11 cellular contexts compared by ENCODE assay signal in the genomic region with DNA sequence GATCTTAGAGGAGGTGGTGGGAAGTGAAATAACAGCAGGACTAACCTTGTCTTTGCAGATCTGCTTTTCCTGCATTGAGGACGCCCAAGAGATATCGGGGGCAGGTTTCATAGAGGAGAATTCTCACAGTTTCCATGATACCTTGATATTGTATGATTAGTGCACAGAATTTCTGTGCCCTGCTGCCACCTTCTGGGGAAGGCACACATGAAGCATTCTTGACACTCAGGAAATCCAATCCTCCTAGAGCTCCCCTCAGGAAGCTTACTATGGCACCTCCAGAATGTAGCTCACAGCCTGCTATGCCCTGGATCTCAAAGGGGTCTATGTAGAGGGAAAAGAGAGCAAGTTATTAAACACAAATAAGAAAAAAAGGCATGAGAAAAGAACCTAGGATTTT. TPM values are rescaled to one million over a fixed set of nuclear protein-coding genes. Genes with fewer than 3 reads are reported as not detected.
A peak's percentile ranks its signal among the peaks of the same experiment; 100 is the strongest.
DNase-seq lines count a peak whose midpoint lies in the region; TF ChIP-seq lines count a peak whose summit lies in the region.
"Had no signal": no experiment of that assay in that cellular context is flagged by ENCODE, and none has a peak within 500 bp of the region (broad histone marks: within the 10 kb centered on the region; RNA-seq: fewer than 3 reads in every experiment).

No MANE protein-coding gene starts in this region.

- H3K4me3 ChIP-seq in SK-N-SH (ENCODE audit: low read depth in 2 of 2, low read length in 1 of 2) = no peak overlapping the region

- H4K8ac ChIP-seq in H9 (replicated peaks; ENCODE audit: insufficient read length, low read depth, low read length) = no peak overlapping the region

- CTCF ChIA-PET in SK-N-SH (lab: Yijun Ruan, JAX) = interaction anchor here (1.2 kb wide), 1 partner anchor 742 kb away, joined by 3 read pairs; no protein-coding TSS in a partner anchor

- peak; percentile 46 for DNase-seq in DMS53 (lab: John Stamatoyannopoulos, UW)
- DNase-seq in DMS53 treated with DMSO at 0.1 percent for 48 hours (lab: John Stamatoyannopoulos, UW; ENCODE audit: unreplicated experiment) = no peak
- DNase-seq in H9 = no peak
- DNase-seq in SK-N-SH = no peak
- peak; percentile 10 for DNase-seq in kidney glomerular epithelial cell (lab: John Stamatoyannopoulos, UW)
- DNase-seq in G401 (ENCODE audit: low spot score) = no peak
- DNase-seq in NCI-H1417 treated with DMSO at 0.1 percent for 48 hours (lab: John Stamatoyannopoulos, UW) = no peak
- DNase-seq in ureter (ENCODE audit: low spot score) = no peak

- no peaks in the 10 kb centered on the region for H3K23me2 ChIP-seq in H9 (ENCODE audit: insufficient read length, low read depth, low read length, poor library complexity, severe bottlenecking)

- no peak overlapping the region for H3K23ac ChIP-seq in H9 (ENCODE audit: insufficient read length, low read depth, low read length)

- H3K27me3 Mint-ChIP-seq in H9 (ENCODE audit: low read depth) = no peaks in the 10 kb centered on the region; the same call in 1 of the 2 replicates
- H3K27me3 Mint-ChIP-seq: IgD-negative memory B cell had no signal

- no peaks in the 10 kb centered on the region for H3K27me3 ChIP-seq in H9 (ENCODE audit: insufficient read depth, low read length)
- H3K27me3 ChIP-seq in SK-N-SH (ENCODE audit: insufficient read depth) = peaks cover 12% of the 10 kb centered on the region

- no peak for TF ChIP-seq EP300 in SK-N-SH (IDR thresholded peaks at IDR 0.05; ENCODE audit: borderline replicate concordance in 1 of 2, low read depth in 1 of 2, low read length in 1 of 2)

- H3K4me1 ChIP-seq in H9 (ENCODE audit: insufficient read depth, low read length) (no peaks in the 10 kb centered on the region), SK-N-SH (ENCODE audit: control insufficient read depth in 1 of 2, insufficient read depth in 2 of 2, low read depth in 1 of 2, low read length in 1 of 2) (no peaks in the 10 kb centered on the region)

- H2BK5ac ChIP-seq in H9 (ENCODE audit: insufficient read length, low read length) = no peak overlapping the region

- no peak overlapping the region for H2BK120ac ChIP-seq in H9 (ENCODE audit: low read depth, low read length, poor library complexity, severe bottlenecking)

- H3K4ac ChIP-seq in H9 (ENCODE audit: low read depth, low read length) = no peak overlapping the region

- H2BK15ac ChIP-seq in H9 (ENCODE audit: low read depth, low read length) = no peak overlapping the region

- H3K9me3 ChIP-seq in H9 (ENCODE audit: control insufficient read depth, low read depth, low read length) (no peaks in the 10 kb centered on the region), SK-N-SH (no peaks in the 10 kb centered on the region)

- no peaks in the 10 kb centered on the region for H4K20me1 ChIP-seq in H9 (ENCODE audit: control insufficient read depth, insufficient read depth, insufficient read length)
- H4K20me1 ChIP-seq in SK-N-SH (ENCODE audit: insufficient read depth) = no peaks in the 10 kb centered on the region

- POLR2A ChIA-PET in SK-N-SH (lab: Yijun Ruan, JAX) = no interaction called here

- H2BK12ac ChIP-seq in H9 (ENCODE audit: insufficient read length, low read depth, low read length) = no peak overlapping the region

- no peak overlapping the region for H4K91ac ChIP-seq in H9 (ENCODE audit: insufficient read length, low read depth, low read length)

- H3K9ac ChIP-seq in H9 (ENCODE audit: extremely low read depth, insufficient read length, low read length) (no peak overlapping the region), SK-N-SH (no peak overlapping the region)

- H3K79me2 ChIP-seq in H9 (ENCODE audit: insufficient read depth, low read length) (no peaks in the 10 kb centered on the region), SK-N-SH (ENCODE audit: insufficient read depth) (no peaks in the 10 kb centered on the region)

- H3K79me1 ChIP-seq in H9 (ENCODE audit: insufficient read depth, low read depth, low read length, poor library complexity, severe bottlenecking) = no peaks in the 10 kb centered on the region

- in situ Hi-C loops in G401 (cut with HindIII; ENCODE audit: low sequenced_read_pairs) = no loop called here

- H3K56ac ChIP-seq in H9 (ENCODE audit: insufficient read length, low read depth, low read length) = no peak overlapping the region

- H3K4me2 ChIP-seq in H9 (ENCODE audit: insufficient read depth, insufficient read length, low read length) (no peak overlapping the region), SK-N-SH (no peak overlapping the region)

- H3K4me1 Mint-ChIP-seq in H9 = no peaks in the 10 kb centered on the region

- H3K4me3 Mint-ChIP-seq in H9 = no peak overlapping the region
- H3K4me3 Mint-ChIP-seq: IgD-negative memory B cell had no signal

- H3T11ph ChIP-seq in H9 (ENCODE audit: low read length) = no peak overlapping the region

- no peak overlapping the region for H3K14ac ChIP-seq in H9 (ENCODE audit: insufficient read depth, low read length)

- H3K9me3 Mint-ChIP-seq in H9 = no peaks in the 10 kb centered on the region
- H3K9me3 Mint-ChIP-seq: activated naive CD4-positive, alpha-beta T cell treated with anti-CD3 and anti-CD28 coated beads, Interleukin-2, amount 50 U/mL, for 72 hours; IgD-negative memory B cell had no signal

- H2AFZ ChIP-seq in H9 (ENCODE audit: low read length) = no peak overlapping the region
- H2AFZ ChIP-seq in SK-N-SH (ENCODE audit: low read depth) = no peak overlapping the region

- H2AK5ac ChIP-seq in H9 (ENCODE audit: insufficient read length, low read length) = no peak overlapping the region

- no peak overlapping the region for H4K5ac ChIP-seq in H9 (ENCODE audit: insufficient read length, low read depth, low read length)

- TF ChIP-seq RAD21 in SK-N-SH (IDR thresholded peaks at IDR 0.05; ENCODE audit: low read length) = no peak

- peak; percentile 55 for TF ChIP-seq CTCF in H9 (conservative IDR thresholded peaks at IDR 0.05)
- peak; percentile 30; the same call in 1 of the 2 replicates for TF ChIP-seq CTCF in SK-N-SH (IDR thresholded peaks at IDR 0.05)

- H3F3A ChIP-seq in SK-N-SH (replicated peaks; ENCODE audit: insufficient read depth) = no peaks in the 10 kb centered on the region

- H3K36me3 ChIP-seq in SK-N-SH (replicated peaks in 1 of 2; ENCODE audit: control insufficient read depth in 1 of 2, insufficient read depth in 2 of 2, low read length in 1 of 2) = no peaks in the 10 kb centered on the region

- WGBS in H9 (ENCODE audit: extremely low coverage, insufficient read length, low lambda C conversion rate) = no CpG with 5 or more reads among the region's 2 CpGs
- 0% methylated on average over 2 of the region's 2 CpGs for WGBS in SK-N-SH (ENCODE audit: low lambda C conversion rate)

- no peak overlapping the region for H3K27ac Mint-ChIP-seq in H9
- H3K27ac Mint-ChIP-seq: activated naive CD4-positive, alpha-beta T cell treated with anti-CD3 and anti-CD28 coated beads, Interleukin-2, amount 50 U/mL, for 72 hours; IgD-negative memory B cell had no signal

- H2BK20ac ChIP-seq in H9 (ENCODE audit: low read depth, low read length, poor library complexity, severe bottlenecking) = no peak overlapping the region

- H3K27ac ChIP-seq in H9 (ENCODE audit: insufficient read length, low read depth, low read length) = no peak overlapping the region
- H3K27ac ChIP-seq in SK-N-SH (ENCODE audit: low read depth in 2 of 2, low read length in 1 of 2) = no peak overlapping the region

- H3K18ac ChIP-seq in H9 (ENCODE audit: insufficient read length, low read depth, low read length) = no peak overlapping the region

- H3K9me2 ChIP-seq in SK-N-SH = no peaks in the 10 kb centered on the region

- H3K36me3 Mint-ChIP-seq in H9 (ENCODE audit: insufficient read depth in 1 of 3, low read depth in 3 of 3) = no peaks in the 10 kb centered on the region
- H3K36me3 Mint-ChIP-seq: activated naive CD4-positive, alpha-beta T cell treated with anti-CD3 and anti-CD28 coated beads, Interleukin-2, amount 50 U/mL, for 72 hours; IgD-negative memory B cell had no signal

TF ChIP-seq in SK-N-SH, 30 proteins besides CTCF, POLR2A, EP300 and RAD21:
- TF ChIP-seq YY1 (IDR thresholded peaks at IDR 0.05; ENCODE audit: low read depth) (no peak), NFIC (IDR thresholded peaks at IDR 0.05; ENCODE audit: borderline replicate concordance) (no peak), MXI1 (IDR thresholded peaks at IDR 0.05; ENCODE audit: low read depth, low read length) (no peak), CHD2 (IDR thresholded peaks at IDR 0.05; ENCODE audit: low read length, partially characterized antibody) (no peak), ELF1 (IDR thresholded peaks at IDR 0.05) (no peak), EZH2phosphoT487 (IDR thresholded peaks at IDR 0.05; ENCODE audit: borderline replicate concordance, low read depth) (no peak), FOXJ3 (CRISPR knock-in tag; IDR thresholded peaks at IDR 0.05) (no peak)

RNA-seq across cellular contexts. Expression of a gene that starts 1.5 kb away (rescaled TPM):
- total RNA-seq in H9 (2021) (not detected in 2 replicates), ureter (not detected)
- polyA plus RNA-seq in SK-N-SH (2012; rRNA removed) = not detected in 2 replicates
- not detected in 2 replicates for polyA plus RNA-seq in SK-N-SH (2012; cell fraction: cytosol; rRNA removed)
- polyA plus RNA-seq in SK-N-SH (2012; cell fraction: nucleus; rRNA removed) = not detected in 2 replicates
- not detected in 2 replicates for total RNA-seq in G401 (2014; rRNA removed; shearing (Covaris generic))
- total RNA-seq: activated naive CD4-positive, alpha-beta T cell treated with anti-CD3 and anti-CD28 coated beads, Interleukin-2, amount 50 U/mL, for 72 hours; endothelial cell of umbilical vein had no signal
- polyA plus RNA-seq: endothelial cell of umbilical vein, IgD-negative memory B cell had no signal

RNA-seq across cellular contexts. Expression of a gene that starts 23.9 kb away (rescaled TPM):
- not detected in 2 replicates for total RNA-seq in H9 (2021)
- polyA plus RNA-seq in SK-N-SH (2012; rRNA removed) = not detected in 2 replicates
- not detected in 2 replicates for polyA plus RNA-seq in SK-N-SH (2012; cell fraction: cytosol; rRNA removed)
- polyA plus RNA-seq in SK-N-SH (2012; cell fraction: nucleus; rRNA removed) = not detected in 2 replicates
- total RNA-seq in G401 (2014; rRNA removed; shearing (Covaris generic)) = not detected in 2 replicates
- total RNA-seq in ureter = 0.52 TPM
- total RNA-seq: activated naive CD4-positive, alpha-beta T cell treated with anti-CD3 and anti-CD28 coated beads, Interleukin-2, amount 50 U/mL, for 72 hours; endothelial cell of umbilical vein had no signal
- polyA plus RNA-seq: endothelial cell of umbilical vein, IgD-negative memory B cell had no signal

RNA-seq across cellular contexts. Expression of a gene that starts 40.1 kb away (rescaled TPM):
- total RNA-seq in H9 (2021) = not detected in 2 replicates
- not detected in 2 replicates for polyA plus RNA-seq in SK-N-SH (2012; rRNA removed)
- polyA plus RNA-seq in SK-N-SH (2012; cell fraction: cytosol; rRNA removed) = not detected in 2 replicates
- polyA plus RNA-seq in SK-N-SH (2012; cell fraction: nucleus; rRNA removed) = 0.08 TPM in 1 of 2 replicates, not detected in the other
- not detected in 2 replicates for total RNA-seq in G401 (2014; rRNA removed; shearing (Covaris generic))
- total RNA-seq in ureter = not detected
- total RNA-seq: endothelial cell of umbilical vein had no signal
- polyA plus RNA-seq: endothelial cell of umbilical vein had no signal

Comparison
In these comparisons a context has a peak if more than half of its experiments do, and no peak if none do; other contexts are left out.
1. DNase-seq: peak in DMS53 (single experiment) and kidney glomerular epithelial cell (single experiment); none in DMS53 treated with DMSO at 0.1 percent for 48 hours (single experiment), H9 (single experiment), SK-N-SH (single experiment), G401 (single experiment), NCI-H1417 treated with DMSO at 0.1 percent for 48 hours (single experiment) and ureter (single experiment).